In the genomic region with DNA sequence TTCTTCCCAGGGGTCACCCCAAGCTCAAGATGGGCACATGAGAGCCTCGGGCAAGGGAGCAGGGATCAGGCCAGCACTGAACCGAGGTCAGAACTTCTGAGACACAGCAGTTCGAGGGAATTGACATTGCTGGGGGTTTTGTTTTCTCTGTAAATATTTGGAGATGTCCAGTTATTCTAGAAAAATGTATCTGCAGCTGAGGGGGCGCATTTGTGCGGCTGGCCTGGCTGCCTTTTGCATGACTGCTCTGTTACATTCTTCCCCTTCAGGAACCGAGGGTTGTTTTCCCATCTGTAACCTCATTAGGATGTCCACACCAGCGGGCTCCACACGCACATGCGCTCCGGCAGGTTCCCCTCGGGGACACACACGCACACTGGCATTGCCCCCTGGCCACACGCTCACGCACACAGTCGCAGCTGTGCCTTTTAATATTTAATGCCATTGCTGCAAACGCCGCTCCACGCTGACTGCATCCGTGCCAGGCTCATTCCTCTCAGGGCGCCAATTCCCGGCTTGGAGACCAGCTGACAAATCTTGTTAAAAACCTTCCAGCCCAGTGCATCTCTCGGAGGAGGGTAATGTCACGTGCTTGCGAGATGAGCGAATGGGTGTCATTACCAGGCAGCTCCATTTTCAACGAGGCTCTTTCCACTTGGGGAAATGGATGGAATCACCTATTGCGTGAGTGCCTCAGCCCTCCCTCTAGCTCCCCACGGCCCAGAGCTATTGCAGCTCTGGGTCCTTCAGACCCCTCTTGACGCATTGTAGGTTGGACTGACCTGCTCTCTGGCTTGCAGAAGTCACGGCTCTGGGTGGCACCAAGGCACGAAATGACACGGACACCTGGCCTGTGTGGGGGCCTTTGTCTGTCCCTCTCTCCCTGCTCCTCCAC, we compare ENCODE assay signal across 1 cellular context.
TF ChIP-seq lines count a peak whose summit lies in the region.

No MANE protein-coding gene starts in this region.

TF ChIP-seq in SK-N-SH, 30 proteins besides CTCF, POLR2A, EP300 and RAD21:
- no peak for TF ChIP-seq REST (IDR thresholded peaks at IDR 0.05; ENCODE audit: low read depth, low read length)
- TF ChIP-seq TCF12 (IDR thresholded peaks at IDR 0.05): peak; percentile 34; the same call in 1 of the 2 replicates
- TF ChIP-seq FOSL2 (IDR thresholded peaks at IDR 0.05; ENCODE audit: borderline replicate concordance, low read depth): no peak
- TF ChIP-seq, protein P1, sequence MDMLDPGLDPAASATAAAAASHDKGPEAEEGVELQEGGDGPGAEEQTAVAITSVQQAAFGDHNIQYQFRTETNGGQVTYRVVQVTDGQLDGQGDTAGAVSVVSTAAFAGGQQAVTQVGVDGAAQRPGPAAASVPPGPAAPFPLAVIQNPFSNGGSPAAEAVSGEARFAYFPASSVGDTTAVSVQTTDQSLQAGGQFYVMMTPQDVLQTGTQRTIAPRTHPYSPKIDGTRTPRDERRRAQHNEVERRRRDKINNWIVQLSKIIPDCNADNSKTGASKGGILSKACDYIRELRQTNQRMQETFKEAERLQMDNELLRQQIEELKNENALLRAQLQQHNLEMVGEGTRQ (IDR thresholded peaks at IDR 0.05; ENCODE audit: borderline replicate concordance, low read depth, low read length): no peak
TF ChIP-seq in SK-N-SH: peak in this region for 1.
